1 cellular context compared by ENCODE assay signal in the genomic region with DNA sequence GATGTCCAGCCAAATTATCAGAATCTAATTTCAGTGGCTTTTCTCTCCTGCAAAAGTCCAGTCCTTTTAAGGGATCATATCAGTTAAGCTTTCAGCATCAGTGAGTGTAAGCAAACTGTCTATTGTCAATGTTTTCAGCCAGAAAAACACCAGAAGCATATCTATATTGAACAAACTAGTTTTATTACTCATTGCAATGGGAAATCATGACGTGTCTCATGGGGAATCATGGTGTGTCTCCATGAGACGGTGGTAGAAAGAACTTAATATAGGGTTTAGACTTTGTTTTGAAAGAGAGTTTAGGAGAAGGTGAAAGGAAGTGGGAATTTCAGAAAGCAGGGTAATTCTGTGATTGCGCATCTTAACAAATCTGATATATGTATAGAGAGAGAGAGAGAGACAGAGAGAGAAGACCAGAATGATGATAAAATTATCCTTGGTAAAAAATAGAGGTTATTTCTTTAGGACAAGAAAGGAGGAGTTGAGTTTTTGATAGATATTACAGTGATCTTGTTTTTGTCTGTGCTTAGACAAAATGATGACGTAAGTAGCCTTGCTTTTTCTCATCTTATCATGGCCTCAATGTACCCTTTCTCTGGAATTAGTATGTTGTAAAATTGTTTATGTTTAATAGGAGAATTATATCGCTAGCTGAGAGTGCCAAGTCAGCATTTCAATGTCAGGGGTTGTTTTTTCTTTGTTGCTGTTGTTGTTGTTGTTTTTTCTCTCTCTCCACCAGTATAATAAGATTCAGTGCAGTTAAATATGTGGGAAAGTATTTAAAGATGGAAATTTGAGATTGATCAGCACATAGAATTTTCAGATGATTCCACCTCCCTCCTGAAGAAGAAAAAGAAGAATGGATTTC.
TF ChIP-seq lines count a peak whose summit lies in the region.

No MANE protein-coding gene starts in this region.

TF ChIP-seq in endothelial cell of umbilical vein, 7 proteins besides CTCF, POLR2A, EP300 and RAD21:
- TF ChIP-seq EZH2 (IDR thresholded peaks at IDR 0.05; ENCODE audit: borderline replicate concordance, low read depth, low read length, severe bottlenecking) (no peak), FOS (IDR thresholded peaks at IDR 0.05; ENCODE audit: borderline replicate concordance, insufficient read depth, low read length) (peak; percentile 25), JUN (IDR thresholded peaks at IDR 0.05; ENCODE audit: borderline replicate concordance, insufficient read depth, insufficient read length, low read depth) (no peak), GATA2 (IDR thresholded peaks at IDR 0.05; ENCODE audit: insufficient read depth, insufficient read length, low read depth, low read length) (no peak), MYC (IDR thresholded peaks at IDR 0.05; ENCODE audit: low read depth, low read length) (no peak), POLR2AphosphoS5 (IDR thresholded peaks at IDR 0.05; ENCODE audit: insufficient read depth, low read depth, low read length) (no peak), MAX (IDR thresholded peaks at IDR 0.05; ENCODE audit: insufficient read depth, insufficient read length) (no peak)
TF ChIP-seq in endothelial cell of umbilical vein: peak in this region for 1.
